Comparison of ENCODE assay signal across 15 cellular contexts in the genomic region with DNA sequence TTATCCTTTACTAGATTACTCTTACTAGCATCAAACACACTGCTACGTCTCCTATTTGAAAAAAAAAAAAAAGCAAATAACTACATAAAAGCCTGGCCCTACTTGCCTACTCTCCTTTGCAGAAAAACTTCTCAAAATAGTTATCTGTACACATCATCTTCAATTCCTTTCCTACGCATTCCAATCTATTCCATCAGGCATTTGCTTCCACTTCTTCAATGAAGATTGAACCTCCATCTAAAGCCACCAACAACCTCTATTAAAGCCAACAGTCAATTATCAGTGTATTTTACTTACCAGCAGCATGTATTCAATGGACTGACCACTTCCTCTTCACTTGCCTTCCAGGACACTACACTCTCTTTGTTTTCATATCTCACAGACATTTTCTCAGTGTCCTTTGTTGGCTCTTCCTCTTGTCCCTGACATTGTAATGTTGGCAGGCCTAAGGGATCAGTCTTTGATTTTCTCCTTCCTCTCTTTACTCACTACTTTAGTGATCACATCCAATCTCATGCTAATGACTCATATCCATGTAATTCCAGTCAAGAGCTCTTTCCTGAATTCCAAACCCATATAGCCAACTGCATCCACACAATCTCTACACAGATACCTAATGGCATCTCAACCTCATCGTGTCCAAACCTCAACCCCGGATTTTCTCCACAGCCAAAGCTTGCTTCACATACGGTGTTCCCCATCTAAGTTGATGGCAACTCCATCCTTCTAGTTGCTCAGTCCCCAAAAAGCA.
A peak's percentile ranks its signal among the peaks of the same experiment; 100 is the strongest.
DNase-seq lines count a peak whose midpoint lies in the region; ATAC-seq, FAIRE-seq and TF ChIP-seq lines count a peak whose summit lies in the region.
"Had no signal": no experiment of that assay in that cellular context is flagged by ENCODE, and none has a peak within 500 bp of the region (broad histone marks: within the 10 kb centered on the region; RNA-seq: fewer than 3 reads in every experiment).

No MANE protein-coding gene starts in this region.

- no peak overlapping the region for H3K4me3 ChIP-seq in AG04449 (ENCODE audit: low read depth, low read length)
- H3K4me3 ChIP-seq in astrocyte (ENCODE audit: insufficient read depth, low read depth, low read length): no peak overlapping the region
- H3K4me3 ChIP-seq in keratinocyte (ENCODE audit: control insufficient read depth in 2 of 3, extremely low read depth in 1 of 3, insufficient read depth in 2 of 3, low read depth in 1 of 3, low read length in 3 of 3): no peak overlapping the region
- H3K4me3 ChIP-seq in CD8-positive, alpha-beta memory T cell (ENCODE audit: low read length): no peak overlapping the region
- H3K4me3 ChIP-seq in naive thymus-derived CD4-positive, alpha-beta T cell (ENCODE audit: low read length): no peak overlapping the region
- H3K4me3 ChIP-seq: lung, thoracic aorta had no signal

- H3K4me2 ChIP-seq in astrocyte (ENCODE audit: low read length) (peak overlapping the region; percentile 12), keratinocyte (ENCODE audit: control insufficient read depth, extremely low read depth, insufficient read depth, low read depth, low read length) (no peak overlapping the region)
- H3K4me2 ChIP-seq: KMS-11 had no signal

- no peaks in the 10 kb centered on the region for H3K4me1 ChIP-seq in astrocyte (ENCODE audit: insufficient read depth, low read length)
- H3K4me1 ChIP-seq in keratinocyte (ENCODE audit: control insufficient read depth, extremely low read depth, insufficient read depth, low read length): peaks cover 25% of the 10 kb centered on the region
- no peaks in the 10 kb centered on the region for H3K4me1 ChIP-seq in CD8-positive, alpha-beta memory T cell (ENCODE audit: insufficient read depth, low read length)
- H3K4me1 ChIP-seq in naive thymus-derived CD4-positive, alpha-beta T cell (ENCODE audit: control insufficient read depth in 2 of 2, insufficient read depth in 2 of 2, low read length in 2 of 2): no peaks in the 10 kb centered on the region

- no peaks in the 10 kb centered on the region for H3K9me1 ChIP-seq in keratinocyte (ENCODE audit: control insufficient read depth, extremely low read depth, insufficient read depth, low read length)

- H3K9me3 Mint-ChIP-seq in astrocyte (ENCODE audit: unreplicated experiment): peaks cover 2% of the 10 kb centered on the region
- peaks cover 0 to 6% (median 2%) of the 10 kb centered on the region in 5 donors for H3K9me3 Mint-ChIP-seq in CD8-positive, alpha-beta memory T cell
- peaks cover 0 to 8% (median 3%) of the 10 kb centered on the region in 11 donors for H3K9me3 Mint-ChIP-seq in naive thymus-derived CD4-positive, alpha-beta T cell

- no peaks in the 10 kb centered on the region for H3K36me3 Mint-ChIP-seq in astrocyte (ENCODE audit: low read depth, unreplicated experiment)
- H3K36me3 Mint-ChIP-seq in CD8-positive, alpha-beta memory T cell: no peaks in the 10 kb centered on the region
- H3K36me3 Mint-ChIP-seq in naive thymus-derived CD4-positive, alpha-beta T cell: no peaks in the 10 kb centered on the region

- no peaks in the 10 kb centered on the region for H3K27me3 Mint-ChIP-seq in astrocyte (ENCODE audit: low read depth, unreplicated experiment)
- H3K27me3 Mint-ChIP-seq in CD8-positive, alpha-beta memory T cell: no peaks in the 10 kb centered on the region
- H3K27me3 Mint-ChIP-seq in naive thymus-derived CD4-positive, alpha-beta T cell: no peaks in the 10 kb centered on the region

- dilution Hi-C loops in keratinocyte (cut with MboI; ENCODE audit: extremely low pct_ligation_motif_present, low sequenced_read_pairs): no loop called here

- DNase-seq in AG04449 (ENCODE audit: low read depth, low spot score) (peak; percentile 5), HS-5 (ENCODE audit: low read depth) (peak; percentile 66), astrocyte (ENCODE audit: low read depth) (peak; percentile 83), keratinocyte (ENCODE audit: low read depth, low spot score) (no peak), NCI-H2107 (lab: John Stamatoyannopoulos, UW) (no peak)
- no peak for DNase-seq in CD8-positive, alpha-beta memory T cell
- DNase-seq in naive thymus-derived CD4-positive, alpha-beta T cell: no peak
- no peak for DNase-seq in effector CD4-positive, alpha-beta T cell
- DNase-seq: activated gamma-delta T cell, NCI-H187 treated with DMSO at 0.1 percent for 48 hours, occipital lobe had no signal

- POLR2A ChIA-PET in AG04449 (lab: Yijun Ruan, JAX): no interaction called here
- POLR2A ChIA-PET in CD8-positive, alpha-beta memory T cell (lab: Charles Lee): no interaction called here
- POLR2A ChIA-PET in naive thymus-derived CD4-positive, alpha-beta T cell (lab: Charles Lee): no interaction called here

- no peaks in the 10 kb centered on the region for H4K20me1 ChIP-seq in astrocyte (ENCODE audit: insufficient read depth, low read length)
- H4K20me1 ChIP-seq in keratinocyte (ENCODE audit: control insufficient read depth, extremely low read depth, insufficient read depth, low read length): no peaks in the 10 kb centered on the region

- ATAC-seq in naive thymus-derived CD4-positive, alpha-beta T cell: no peak

- TF ChIP-seq CTCF in AG04449 (IDR thresholded peaks at IDR 0.05; ENCODE audit: insufficient read depth, low read length, missing control alignments) (no peak), astrocyte (IDR thresholded peaks at IDR 0.05; ENCODE audit: insufficient read depth, low read depth, low read length) (no peak), keratinocyte (optimal IDR thresholded peaks at IDR 0.05 in 1 of 3, IDR thresholded peaks at IDR 0.05 in 1 of 3, conservative IDR thresholded peaks at IDR 0.05 in 1 of 3; ENCODE audit: extremely low read depth in 1 of 3, insufficient read depth in 2 of 3, low read length in 3 of 3) (no peak)

- no peak overlapping the region for H3K9ac ChIP-seq in astrocyte (ENCODE audit: low read length)
- no peak overlapping the region for H3K9ac ChIP-seq in keratinocyte (ENCODE audit: control insufficient read depth, extremely low read depth, insufficient read depth, low read length)
- H3K9ac ChIP-seq: KMS-11 had no signal

- no peak overlapping the region for H3K4me3 Mint-ChIP-seq in astrocyte (ENCODE audit: unreplicated experiment)
- no peak overlapping the region for H3K4me3 Mint-ChIP-seq in CD8-positive, alpha-beta memory T cell
- H3K4me3 Mint-ChIP-seq in naive thymus-derived CD4-positive, alpha-beta T cell: no peak overlapping the region

- no peak overlapping the region for H3K27ac Mint-ChIP-seq in astrocyte (ENCODE audit: unreplicated experiment)
- no peak overlapping the region for H3K27ac Mint-ChIP-seq in CD8-positive, alpha-beta memory T cell
- no peak overlapping the region for H3K27ac Mint-ChIP-seq in naive thymus-derived CD4-positive, alpha-beta T cell

- no peaks in the 10 kb centered on the region for H3K27me3 ChIP-seq in astrocyte (ENCODE audit: insufficient read depth, low read length)
- H3K27me3 ChIP-seq in keratinocyte (ENCODE audit: control insufficient read depth, extremely low read depth, insufficient read depth, low read length): no peaks in the 10 kb centered on the region
- no peaks in the 10 kb centered on the region for H3K27me3 ChIP-seq in CD8-positive, alpha-beta memory T cell (ENCODE audit: insufficient read depth, low read length, poor library complexity, severe bottlenecking)
- H3K27me3 ChIP-seq in naive thymus-derived CD4-positive, alpha-beta T cell (ENCODE audit: control insufficient read depth in 2 of 2, insufficient read depth in 2 of 2, low read length in 2 of 2): no peaks in the 10 kb centered on the region

- H2AFZ ChIP-seq in astrocyte (ENCODE audit: low read depth, low read length) (no peak overlapping the region), keratinocyte (ENCODE audit: control insufficient read depth, low read length) (no peak overlapping the region)

- intact Hi-C loops in naive thymus-derived CD4-positive, alpha-beta T cell (cut with micrococcal nuclease): no loop called here

- CTCF ChIA-PET in AG04449 (lab: Yijun Ruan, JAX): no interaction called here
- CTCF ChIA-PET in CD8-positive, alpha-beta memory T cell (lab: Charles Lee): no interaction called here
- CTCF ChIA-PET in naive thymus-derived CD4-positive, alpha-beta T cell (lab: Charles Lee): no interaction called here

- H3K79me2 ChIP-seq in astrocyte (ENCODE audit: insufficient read depth, low read length) (no peaks in the 10 kb centered on the region), keratinocyte (ENCODE audit: control insufficient read depth, insufficient read depth, low read length) (no peaks in the 10 kb centered on the region)

- peaks cover 8% of the 10 kb centered on the region for H3K4me1 Mint-ChIP-seq in astrocyte (ENCODE audit: low read depth, unreplicated experiment)
- H3K4me1 Mint-ChIP-seq in CD8-positive, alpha-beta memory T cell: no peaks in the 10 kb centered on the region
- no peaks in the 10 kb centered on the region for H3K4me1 Mint-ChIP-seq in naive thymus-derived CD4-positive, alpha-beta T cell

- FAIRE-seq in astrocyte (lab: Jason Lieb, UNC) (no peak), keratinocyte (lab: Jason Lieb, UNC) (peak; percentile 91)
- FAIRE-seq: GM12891 had no signal

- H3K36me3 ChIP-seq in astrocyte (ENCODE audit: insufficient read depth, low read length) (no peaks in the 10 kb centered on the region), keratinocyte (ENCODE audit: control insufficient read depth in 2 of 2, extremely low read depth in 1 of 2, insufficient read depth in 2 of 2, low read length in 2 of 2) (no peaks in the 10 kb centered on the region)
- H3K36me3 ChIP-seq in CD8-positive, alpha-beta memory T cell (ENCODE audit: insufficient read depth, low read length): no peaks in the 10 kb centered on the region
- no peaks in the 10 kb centered on the region for H3K36me3 ChIP-seq in naive thymus-derived CD4-positive, alpha-beta T cell (ENCODE audit: control insufficient read depth in 2 of 3, insufficient read depth in 3 of 3, low read length in 3 of 3)
- H3K36me3 ChIP-seq: thoracic aorta had no signal

- H3K27ac ChIP-seq in astrocyte (ENCODE audit: low read depth, low read length) (peak overlapping the region; percentile 15), keratinocyte (ENCODE audit: control insufficient read depth, insufficient read depth, low read length) (no peak overlapping the region)
- H3K27ac ChIP-seq in CD8-positive, alpha-beta memory T cell (ENCODE audit: low read depth, low read length): no peak overlapping the region
- H3K27ac ChIP-seq in naive thymus-derived CD4-positive, alpha-beta T cell (ENCODE audit: low read depth, low read length): no peak overlapping the region
- H3K27ac ChIP-seq: KMS-11, thoracic aorta had no signal

- no peaks in the 10 kb centered on the region for H3K9me3 ChIP-seq in astrocyte (ENCODE audit: insufficient read depth, low read depth, low read length)
- H3K9me3 ChIP-seq in keratinocyte (ENCODE audit: control insufficient read depth, low read depth, low read length): no peaks in the 10 kb centered on the region
- no peaks in the 10 kb centered on the region for H3K9me3 ChIP-seq in CD8-positive, alpha-beta memory T cell (ENCODE audit: low read length)
- H3K9me3 ChIP-seq in naive thymus-derived CD4-positive, alpha-beta T cell (ENCODE audit: control insufficient read depth in 2 of 3, low read length in 3 of 3): no peaks in the 10 kb centered on the region
- H3K9me3 ChIP-seq: thoracic aorta had no signal

Comparison
In these comparisons a context has a peak if more than half of its experiments do, and no peak if none do; other contexts are left out.
1. DNase-seq: peak in AG04449 (single experiment), HS-5 (single experiment) and astrocyte (single experiment); none in keratinocyte (single experiment), NCI-H2107 (single experiment), CD8-positive, alpha-beta memory T cell (0 of 5), naive thymus-derived CD4-positive, alpha-beta T cell (0 of 9) and effector CD4-positive, alpha-beta T cell (single experiment).